In the genomic region with DNA sequence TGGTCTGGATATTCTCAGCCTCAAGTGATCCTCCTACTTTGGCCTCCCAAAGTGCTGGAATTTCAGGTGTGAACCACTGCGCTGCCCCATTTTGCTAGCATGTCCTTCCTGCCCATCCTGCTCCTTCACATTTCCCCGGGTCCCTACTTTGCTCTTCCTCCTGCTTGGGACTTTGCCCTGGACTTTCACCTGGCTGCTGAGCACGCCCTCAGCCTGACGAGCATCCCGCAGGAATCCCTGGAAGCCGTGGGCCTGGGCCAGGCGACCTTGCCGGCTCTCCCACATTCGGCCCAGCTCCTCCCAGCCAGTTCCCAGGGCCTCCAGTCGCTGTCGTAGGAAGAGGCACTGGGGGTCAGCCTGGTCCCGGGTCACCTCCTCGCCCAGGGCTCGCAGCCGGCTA, we compare ENCODE assay signal across 26 cellular contexts.
"Had no signal": no experiment of that assay in that cellular context is flagged by ENCODE, and none has a peak within 500 bp of the region (broad histone marks: within the 10 kb centered on the region; RNA-seq: fewer than 3 reads in every experiment).

No MANE protein-coding gene starts in this region.

- DNase-seq: dermis blood vessel endothelial cell; effector memory CD4-positive, alpha-beta T cell; foreskin keratinocyte; heart left ventricle; kidney; left ventricle myocardium inferior; lower lobe of right lung; naive B cell; occipital lobe; ovary; psoas muscle; right cardiac atrium; stimulated activated CD4-positive, alpha-beta T cell treated with anti-CD3 and anti-CD28 coated beads, Interleukin-15, amount 100 ng/mL, for 24 hours; stimulated activated CD4-positive, alpha-beta T cell treated with anti-CD3 and anti-CD28 coated beads, Interleukin-4, amount 100 ng/mL, for 1 hour; stimulated activated naive CD4-positive, alpha-beta T cell treated with Interleukin-2 at 50 U/mL for 16 hours; stomach; thyroid gland had no signal

- H3K36me3 Mint-ChIP-seq: stimulated activated effector memory CD8-positive, alpha-beta T cell treated with anti-CD3 and anti-CD28 coated beads, Interleukin-12 subunit alpha, Interleukin-12 subunit beta, amount 100 ng/mL, for 72 hours had no signal

- H3K27me3 ChIP-seq: esophagus muscularis mucosa, foreskin keratinocyte, gastroesophageal sphincter, heart left ventricle, hepatocyte, ovary, stomach, thyroid gland, vagina had no signal

- H3K4me1 ChIP-seq: esophagus muscularis mucosa, foreskin keratinocyte, gastroesophageal sphincter, heart left ventricle, left ventricle myocardium inferior, lower lobe of right lung, psoas muscle, stomach, thyroid gland, vagina had no signal

- H3K36me3 ChIP-seq: esophagus muscularis mucosa, gastroesophageal sphincter, heart left ventricle, left ventricle myocardium inferior, lower lobe of right lung, ovary, thyroid gland had no signal

- H3K4me3 Mint-ChIP-seq: nephron; stimulated activated effector memory CD8-positive, alpha-beta T cell treated with anti-CD3 and anti-CD28 coated beads, Interleukin-12 subunit alpha, Interleukin-12 subunit beta, amount 100 ng/mL, for 72 hours had no signal

- H3K79me2 ChIP-seq: hepatocyte had no signal

- H3K4me3 ChIP-seq: coronary artery, esophagus muscularis mucosa, gastroesophageal sphincter, heart left ventricle, hepatocyte, left ventricle myocardium inferior, lower lobe of right lung, ovary, psoas muscle, skin epidermis, stomach, thyroid gland, vagina had no signal

- ATAC-seq: foreskin keratinocyte; gastroesophageal sphincter; heart left ventricle; lower lobe of right lung; psoas muscle; stimulated activated effector memory CD8-positive, alpha-beta T cell treated with anti-CD3 and anti-CD28 coated beads, Interleukin-12 subunit alpha, Interleukin-12 subunit beta, amount 100 ng/mL, for 72 hours had no signal

- H3K27ac ChIP-seq: coronary artery, esophagus muscularis mucosa, foreskin keratinocyte, gastroesophageal sphincter, heart left ventricle, hepatocyte, left ventricle myocardium inferior, lower lobe of right lung, ovary, psoas muscle, skin epidermis, stomach, thyroid gland, vagina had no signal

- FAIRE-seq: endothelial cell of umbilical vein, kidney had no signal

- H3K27ac Mint-ChIP-seq: nephron; stimulated activated effector memory CD8-positive, alpha-beta T cell treated with anti-CD3 and anti-CD28 coated beads, Interleukin-12 subunit alpha, Interleukin-12 subunit beta, amount 100 ng/mL, for 72 hours had no signal

- H3K4me2 ChIP-seq: hepatocyte had no signal

- H3K9me3 Mint-ChIP-seq: nephron; stimulated activated effector memory CD8-positive, alpha-beta T cell treated with anti-CD3 and anti-CD28 coated beads, Interleukin-12 subunit alpha, Interleukin-12 subunit beta, amount 100 ng/mL, for 72 hours had no signal

- H3K4me1 Mint-ChIP-seq: naive B cell; nephron; stimulated activated effector memory CD8-positive, alpha-beta T cell treated with anti-CD3 and anti-CD28 coated beads, Interleukin-12 subunit alpha, Interleukin-12 subunit beta, amount 100 ng/mL, for 72 hours had no signal

- H3K9me3 ChIP-seq: ovary, psoas muscle, thyroid gland, vagina had no signal

- H2AFZ ChIP-seq: hepatocyte had no signal
